In the genomic region with DNA sequence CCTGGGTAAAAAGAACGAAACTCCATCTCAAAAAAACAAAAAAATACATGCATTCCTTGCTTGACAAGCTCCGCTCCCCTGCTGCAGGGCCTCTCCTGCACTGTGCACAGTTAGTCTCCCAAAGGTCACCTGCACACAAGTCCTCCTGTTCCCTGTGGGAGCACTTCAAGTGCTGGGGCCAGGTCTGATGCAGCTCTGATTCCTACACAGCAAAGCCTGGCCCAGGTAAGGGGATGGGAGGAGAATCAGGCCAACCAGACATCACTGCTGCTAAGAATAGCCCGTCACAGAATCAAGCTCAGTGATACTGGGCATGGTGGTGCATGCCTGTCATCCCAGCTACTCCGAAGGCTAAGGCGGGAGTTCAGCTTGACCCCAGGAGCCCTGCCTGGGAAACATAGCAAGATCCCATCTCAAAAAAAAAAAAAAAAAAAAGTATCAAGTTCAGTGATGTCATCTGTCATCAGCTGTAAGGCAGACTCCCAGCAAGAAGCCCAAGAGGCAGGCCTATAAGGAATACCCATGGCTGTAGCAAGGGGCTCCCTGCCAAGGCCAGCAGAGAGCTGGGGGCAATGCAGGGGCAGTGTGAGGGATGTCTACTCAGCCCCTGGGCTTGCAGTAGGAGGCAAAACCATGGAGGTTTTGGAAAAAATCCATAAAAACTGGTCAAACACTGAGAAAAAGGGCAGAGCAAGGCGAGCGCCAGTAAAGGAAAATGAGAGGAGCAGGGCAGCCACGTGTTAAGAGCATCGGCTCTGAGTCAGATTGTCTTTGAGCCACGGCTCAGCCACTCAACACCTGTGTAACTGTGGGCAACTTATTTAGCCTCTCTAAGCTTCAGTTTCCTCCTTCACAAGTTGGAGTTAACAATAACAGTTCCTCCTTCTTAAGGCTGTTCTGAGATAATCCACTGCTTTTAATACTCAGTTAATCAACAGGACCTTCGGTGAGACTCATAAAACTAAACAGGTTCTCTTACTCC, we compare ENCODE assay signal across 12 cellular contexts. TPM values are rescaled to one million over a fixed set of nuclear protein-coding genes. Genes with fewer than 3 reads are reported as not detected.
A peak's percentile ranks its signal among the peaks of the same experiment; 100 is the strongest.
DNase-seq lines count a peak whose midpoint lies in the region; ATAC-seq and TF ChIP-seq lines count a peak whose summit lies in the region.
"Had no signal": no experiment of that assay in that cellular context is flagged by ENCODE, and none has a peak within 500 bp of the region (broad histone marks: within the 10 kb centered on the region; RNA-seq: fewer than 3 reads in every experiment).

No MANE protein-coding gene starts in this region.

- H3K36me3 ChIP-seq in BLaER1 = peaks cover 43% of the 10 kb centered on the region
- H3K36me3 ChIP-seq in fibroblast of lung (ENCODE audit: control insufficient read depth, insufficient read depth, low read length) = peaks cover 32% of the 10 kb centered on the region

- H3K27ac ChIP-seq in BLaER1 = no peak overlapping the region
- H3K27ac ChIP-seq in fibroblast of lung (ENCODE audit: insufficient read depth, low read length) = no peak overlapping the region
- H3K27ac ChIP-seq: skin epidermis had no signal

- H3K79me2 ChIP-seq in fibroblast of lung (ENCODE audit: control insufficient read depth, insufficient read depth, low read length) = peaks cover 52% of the 10 kb centered on the region

- H3K4me2 ChIP-seq in BLaER1 (peak overlapping the region; percentile 93; the same call in 1 of the 2 replicates), fibroblast of lung (ENCODE audit: extremely low read depth, insufficient read depth, low read length) (peak overlapping the region; percentile 99)

- peaks cover 47% of the 10 kb centered on the region for H3K4me1 ChIP-seq in BLaER1
- peaks cover 38% of the 10 kb centered on the region for H3K4me1 ChIP-seq in fibroblast of lung (ENCODE audit: control insufficient read depth, extremely low read depth, insufficient read depth, low read length)

- ATAC-seq in HG03378 (IDR thresholded peaks at IDR 0.05; ENCODE audit: unreplicated experiment) = no peak

- H3K4me3 ChIP-seq in BLaER1 (no peak overlapping the region), fibroblast of lung (replicated peaks in 1 of 4; ENCODE audit: control extremely low read depth in 1 of 4, insufficient read depth in 1 of 4, low read depth in 3 of 4, low read length in 4 of 4) (peak overlapping the region; percentile 57 to 99 (median 67))
- H3K4me3 ChIP-seq: skin epidermis had no signal

- no peak overlapping the region for H2AFZ ChIP-seq in fibroblast of lung (ENCODE audit: low read length)

- no peaks in the 10 kb centered on the region for H4K20me1 ChIP-seq in BLaER1
- H4K20me1 ChIP-seq in fibroblast of lung (ENCODE audit: control insufficient read depth, extremely low read depth, insufficient read depth, low read length) = peaks cover 2% of the 10 kb centered on the region

- intact Hi-C loops in posterior vena cava (cut with DNase I) = no loop called here

- H3K27me3 ChIP-seq in BLaER1 (no peaks in the 10 kb centered on the region), fibroblast of lung (ENCODE audit: control insufficient read depth, insufficient read depth, low read length) (no peaks in the 10 kb centered on the region)

- H3K9ac ChIP-seq in BLaER1 = no peak overlapping the region
- no peak overlapping the region for H3K9ac ChIP-seq in fibroblast of lung (ENCODE audit: insufficient read depth, low read length)

- H3K9me3 ChIP-seq in BLaER1 (no peaks in the 10 kb centered on the region), fibroblast of lung (ENCODE audit: control insufficient read depth, insufficient read depth, low read depth, low read length) (no peaks in the 10 kb centered on the region)

- no peak for TF ChIP-seq CTCF in fibroblast of lung (conservative IDR thresholded peaks at IDR 0.05 in 1 of 2, IDR thresholded peaks at IDR 0.05 in 1 of 2; ENCODE audit: low read depth in 1 of 2, low read length in 2 of 2)

- peak; percentile 32 for DNase-seq in SK-N-DZ (ENCODE audit: low spot score)
- DNase-seq in fibroblast of lung (ENCODE audit: low read depth in 2 of 2) = peak; percentile 71 to 74
- peak; percentile 41 for DNase-seq in posterior vena cava (ENCODE audit: low spot score)
- no peak for DNase-seq in NK-92 (lab: John Stamatoyannopoulos, UW; ENCODE audit: unreplicated experiment)
- no peak for DNase-seq in NCI-H524 treated with DMSO at 0.1 percent for 48 hours (lab: John Stamatoyannopoulos, UW)
- no peak for DNase-seq in activated CD4-positive, CD25-positive, alpha-beta regulatory T cell (lab: John Stamatoyannopoulos, UW)
- DNase-seq: activated CD8-positive, alpha-beta memory T cell treated with anti-CD3 and anti-CD28 coated beads for 24 hours; islet precursor cell; SHP77 had no signal

RNA-seq across cellular contexts. Expression of a gene that starts 3.2 kb away (rescaled TPM):
- polyA plus RNA-seq in SK-N-DZ (2014; cell fraction: cytosol; rRNA removed) = 23.8 and 25.4 TPM in 2 replicates
- polyA plus RNA-seq in SK-N-DZ (2014; cell fraction: nucleus; rRNA removed) = 131 and 137 TPM in 2 replicates
- total RNA-seq in fibroblast of lung (696 and 1,003 TPM in 2 replicates), posterior vena cava (1,000 to 10,000 TPM; 2,096 to 3,529 TPM)
- 1,280 and 1,927 TPM in 2 replicates for polyA plus RNA-seq in fibroblast of lung
- polyA plus RNA-seq in fibroblast of lung (2012) = 2,024 and 3,299 TPM in 2 replicates
- 204 and 281 TPM in 2 replicates for polyA minus RNA-seq in fibroblast of lung (ENCODE audit: low replicate concordance)

RNA-seq across cellular contexts. Expression of a gene that starts 12.8 kb away (rescaled TPM):
- 2.2 TPM in 1 of 2 replicates, not detected in the other for polyA plus RNA-seq in SK-N-DZ (2014; cell fraction: cytosol; rRNA removed)
- 2.3 TPM in 1 of 2 replicates, not detected in the other for polyA plus RNA-seq in SK-N-DZ (2014; cell fraction: nucleus; rRNA removed)
- total RNA-seq in fibroblast of lung (0.17 and 0.26 TPM in 2 replicates), posterior vena cava (1 to 10 TPM in 1 of 2 donors, not detected in 1; 1.2 TPM)
- 0.59 TPM in 1 of 2 replicates, not detected in the other for polyA plus RNA-seq in fibroblast of lung
- 0.84 TPM in 2 replicates for polyA plus RNA-seq in fibroblast of lung (2012)
- polyA minus RNA-seq in fibroblast of lung (ENCODE audit: low replicate concordance) = not detected in 2 replicates

RNA-seq across cellular contexts. Expression of a gene that starts 21.5 kb away (rescaled TPM):
- 10.9 and 15.1 TPM in 2 replicates for polyA plus RNA-seq in SK-N-DZ (2014; cell fraction: cytosol; rRNA removed)
- polyA plus RNA-seq in SK-N-DZ (2014; cell fraction: nucleus; rRNA removed) = 30.1 and 40.3 TPM in 2 replicates
- total RNA-seq in fibroblast of lung (under 0.01 and 0.66 TPM in 2 replicates), posterior vena cava (under 1 TPM; 0.29 to 0.46 TPM)
- polyA plus RNA-seq in fibroblast of lung = 0.77 and 3.9 TPM in 2 replicates
- polyA plus RNA-seq in fibroblast of lung (2012) = 0.63 and 2.3 TPM in 2 replicates
- polyA minus RNA-seq in fibroblast of lung (ENCODE audit: low replicate concordance) = 2.2 and 4.4 TPM in 2 replicates

RNA-seq across cellular contexts. Expression of a gene that starts 28.4 kb away (rescaled TPM):
- polyA plus RNA-seq in SK-N-DZ (2014; cell fraction: cytosol; rRNA removed) = 6.5 and 7.8 TPM in 2 replicates
- polyA plus RNA-seq in SK-N-DZ (2014; cell fraction: nucleus; rRNA removed) = 7.7 and 8.2 TPM in 2 replicates
- total RNA-seq in fibroblast of lung (15.4 and 20.6 TPM in 2 replicates), posterior vena cava (10 to 100 TPM; 54.6 to 60.3 TPM)
- polyA plus RNA-seq in fibroblast of lung = 20.2 and 24.9 TPM in 2 replicates
- polyA plus RNA-seq in fibroblast of lung (2012) = 34.3 and 34.9 TPM in 2 replicates
- polyA minus RNA-seq in fibroblast of lung (ENCODE audit: low replicate concordance) = 1.3 and 17.5 TPM in 2 replicates

RNA-seq across cellular contexts. Expression of a gene that starts 28.7 kb away (rescaled TPM):
- not detected in 2 replicates for polyA plus RNA-seq in SK-N-DZ (2014; cell fraction: cytosol; rRNA removed)
- not detected in 2 replicates for polyA plus RNA-seq in SK-N-DZ (2014; cell fraction: nucleus; rRNA removed)
- total RNA-seq in fibroblast of lung (67,954 and 162,287 TPM in 2 replicates), posterior vena cava (over 10,000 TPM; 18,238 to 21,166 TPM)
- 75.4 and 110 TPM in 2 replicates for polyA plus RNA-seq in fibroblast of lung
- polyA plus RNA-seq in fibroblast of lung (2012) = 16.4 and 31.6 TPM in 2 replicates
- polyA minus RNA-seq in fibroblast of lung (ENCODE audit: low replicate concordance) = 7,676 and 19,551 TPM in 2 replicates

Comparison
In these comparisons a context has a peak if more than half of its experiments do, and no peak if none do; other contexts are left out.
1. DNase-seq: peak in SK-N-DZ (single experiment), fibroblast of lung (2 of 2) and posterior vena cava (single experiment); none in NK-92 (single experiment), NCI-H524 treated with DMSO at 0.1 percent for 48 hours (single experiment) and activated CD4-positive, CD25-positive, alpha-beta regulatory T cell (0 of 4).